Comparison of ENCODE assay signal across 29 cellular contexts in the genomic region with DNA sequence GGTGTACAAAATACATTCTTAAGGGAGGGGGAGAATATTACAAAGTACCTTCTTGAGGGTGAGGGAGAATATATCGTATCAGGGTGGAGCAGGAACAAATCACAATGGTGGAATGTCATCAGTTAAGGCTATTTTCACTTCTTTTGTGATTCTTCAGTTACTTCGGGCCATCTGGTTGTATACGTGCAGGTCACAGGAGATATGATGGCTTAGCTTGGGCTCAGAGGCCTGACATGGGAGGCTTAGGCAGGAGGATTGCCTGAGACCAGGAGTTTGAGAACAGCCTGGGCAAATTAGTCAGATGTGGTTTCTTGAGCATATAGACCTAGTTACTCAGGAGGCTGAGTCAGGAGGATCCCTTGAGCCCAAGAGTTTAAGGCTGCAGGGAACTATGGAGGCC. TPM values are rescaled to one million over a fixed set of nuclear protein-coding genes. Genes with fewer than 3 reads are reported as not detected.
"Had no signal": no experiment of that assay in that cellular context is flagged by ENCODE, and none has a peak within 500 bp of the region (broad histone marks: within the 10 kb centered on the region; RNA-seq: fewer than 3 reads in every experiment).

No MANE protein-coding gene starts in this region.

- H3K36me3 ChIP-seq: esophagus squamous epithelium, left ventricle myocardium inferior, sigmoid colon, upper lobe of right lung, uterus had no signal

- H3K27ac ChIP-seq: coronary artery, esophagus squamous epithelium, left ventricle myocardium inferior, parathyroid adenoma, sigmoid colon, testis, tibial nerve, upper lobe of right lung, uterus had no signal

- H3K9ac ChIP-seq: parathyroid adenoma had no signal

- H3K27ac Mint-ChIP-seq: memory B cell; natural killer cell; progenitor cell of endocrine pancreas; stimulated activated memory B cell treated with anti-CD40 and anti-IgM and Interleukin-4, amounts not matched to agents 10 μg/mL and 1 μg/mL and 100 μg/mL, for 72 hours had no signal

- DNase-seq: dermis blood vessel endothelial cell; effector memory CD4-positive, alpha-beta T cell; esophagus squamous epithelium; foreskin melanocyte; glutamatergic neuron; hypothalamus; immature natural killer cell; islet precursor cell; kidney glomerular epithelial cell; left colon; left ventricle myocardium inferior; natural killer cell; sigmoid colon; stimulated activated CD4-positive, alpha-beta T cell treated with anti-CD3 and anti-CD28 coated beads, Interleukin-2, amount 100 ng/mL, for 24 hours; stimulated activated CD4-positive, alpha-beta T cell treated with anti-CD3 and anti-CD28 coated beads, Interleukin-4, amount 100 ng/mL, for 4 hours; stimulated activated naive CD8-positive, alpha-beta T cell treated with anti-CD3 and anti-CD28 coated beads, Interleukin-15, Interleukin-2, amounts not matched to agents 100 U/mL and 50 U/mL, for 24 hours; substantia nigra; testis; uterus had no signal

- H3K4me1 Mint-ChIP-seq: immature natural killer cell; memory B cell; natural killer cell; stimulated activated memory B cell treated with anti-CD40 and anti-IgM and Interleukin-4, amounts not matched to agents 10 μg/mL and 1 μg/mL and 100 μg/mL, for 72 hours had no signal

- H3K4me1 ChIP-seq: esophagus squamous epithelium, parathyroid adenoma, sigmoid colon, testis, tibial nerve, uterus had no signal

- ATAC-seq: natural killer cell; stimulated activated memory B cell treated with anti-CD40 and anti-IgM and Interleukin-4, amounts not matched to agents 10 μg/mL and 1 μg/mL and 100 μg/mL, for 72 hours; stimulated activated naive CD8-positive, alpha-beta T cell treated with anti-CD3 and anti-CD28 coated beads, Interleukin-15, Interleukin-2, amounts not matched to agents 100 U/mL and 50 U/mL, for 24 hours had no signal

- H3K36me3 Mint-ChIP-seq: immature natural killer cell; memory B cell; natural killer cell; stimulated activated memory B cell treated with anti-CD40 and anti-IgM and Interleukin-4, amounts not matched to agents 10 μg/mL and 1 μg/mL and 100 μg/mL, for 72 hours had no signal

- H3K79me2 ChIP-seq: parathyroid adenoma had no signal

- H3K9me3 ChIP-seq: esophagus squamous epithelium, left ventricle myocardium inferior, sigmoid colon, testis, tibial nerve, upper lobe of right lung, uterus had no signal

- H3K27me3 ChIP-seq: esophagus squamous epithelium, sigmoid colon, testis, tibial nerve, upper lobe of right lung, uterus had no signal

- H3K9me3 Mint-ChIP-seq: immature natural killer cell; memory B cell; natural killer cell; neural crest cell; stimulated activated memory B cell treated with anti-CD40 and anti-IgM and Interleukin-4, amounts not matched to agents 10 μg/mL and 1 μg/mL and 100 μg/mL, for 72 hours had no signal

- H2AFZ ChIP-seq: parathyroid adenoma had no signal

- H3K27me3 Mint-ChIP-seq: memory B cell, progenitor cell of endocrine pancreas had no signal

- H3K4me3 ChIP-seq: coronary artery, esophagus squamous epithelium, left ventricle myocardium inferior, lung, sigmoid colon, testis, tibial nerve, upper lobe of right lung, uterus had no signal

- H3K4me3 Mint-ChIP-seq: immature natural killer cell; memory B cell; natural killer cell; neural crest cell; stimulated activated memory B cell treated with anti-CD40 and anti-IgM and Interleukin-4, amounts not matched to agents 10 μg/mL and 1 μg/mL and 100 μg/mL, for 72 hours had no signal

RNA-seq across cellular contexts. Expression of a gene that starts 13.1 kb away (rescaled TPM):
- total RNA-seq: mononuclear cell had no signal
